Comparison of ENCODE assay signal across 8 cellular contexts in genomic region chr22:37485714-37486223, GRCh38. TPM values are rescaled to one million over a fixed set of nuclear protein-coding genes. Genes with fewer than 3 reads are reported as not detected.
DNase-seq lines count a peak whose midpoint lies in the region; ATAC-seq and FAIRE-seq lines count a peak whose summit lies in the region.
"Had no signal": no experiment of that assay in that cellular context is flagged by ENCODE, and none has a peak within 500 bp of the region (broad histone marks: within the 10 kb centered on the region; RNA-seq: fewer than 3 reads in every experiment).

No MANE protein-coding gene starts in this region.

- peak; percentile 2 for ATAC-seq in GM21825 (IDR thresholded peaks at IDR 0.05; ENCODE audit: unreplicated experiment)

- H3K27ac ChIP-seq in ectodermal cell (ENCODE audit: insufficient read depth, low read depth, low read length, poor library complexity, severe bottlenecking), result no peak overlapping the region

- H3K9me3 ChIP-seq in ectodermal cell (ENCODE audit: control insufficient read depth, low read length), result no peaks in the 10 kb centered on the region

- DNase-seq in RPMI8226 (peak; percentile 51), COR-L47 (lab: John Stamatoyannopoulos, UW) (no peak), mesenteric fat pad (ENCODE audit: low spot score) (no peak), HTR-8/SVneo (ENCODE audit: insufficient read length, low spot score) (no peak)
- DNase-seq in stimulated activated CD4-positive, alpha-beta T cell treated with anti-CD3 and anti-CD28 coated beads, Interleukin-4, amount 100 ng/mL, for 1 hour, result peak; percentile 35

- WGBS in ectodermal cell, 2 experiments, result 79% methylated on average over 18 of the region's 18 CpGs

- no peaks in the 10 kb centered on the region for H3K27me3 ChIP-seq in ectodermal cell (ENCODE audit: control insufficient read depth, insufficient read depth, low read length, poor library complexity, severe bottlenecking)

- H3K36me3 ChIP-seq in ectodermal cell (ENCODE audit: control insufficient read depth, insufficient read depth, low read length), result no peaks in the 10 kb centered on the region

- no peak for FAIRE-seq in HTR-8/SVneo (lab: Jason Lieb, UNC)

- H3K4me3 ChIP-seq in ectodermal cell (ENCODE audit: insufficient read depth, low read depth, low read length), result peak overlapping the region; percentile 1

- H3K4me1 ChIP-seq in ectodermal cell (ENCODE audit: control insufficient read depth, insufficient read depth, low read length), result peaks cover 46% of the 10 kb centered on the region

RNA-seq across cellular contexts. Expression of gene MFNG, which starts 0.4 kb away (rescaled TPM):
- 7.6 TPM for polyA plus RNA-seq in ectodermal cell (2013, experiment 1 of 4)
- polyA plus RNA-seq in ectodermal cell (2013, experiment 2 of 4), result 8.3 TPM
- 8.0 TPM for polyA plus RNA-seq in ectodermal cell (2013, experiment 3 of 4)
- 12.5 TPM for polyA plus RNA-seq in ectodermal cell (2013, experiment 4 of 4)
- 33.6 TPM for total RNA-seq in mesenteric fat pad
- total RNA-seq: fibroblast of lung had no signal

RNA-seq across cellular contexts. Expression of gene CARD10, which starts 33.4 kb away (rescaled TPM):
- 2.9 TPM for polyA plus RNA-seq in ectodermal cell (2013, experiment 1 of 4)
- 2.9 TPM for polyA plus RNA-seq in ectodermal cell (2013, experiment 2 of 4)
- polyA plus RNA-seq in ectodermal cell (2013, experiment 3 of 4), result 3.4 TPM
- 3.8 TPM for polyA plus RNA-seq in ectodermal cell (2013, experiment 4 of 4)
- 10.8 TPM for total RNA-seq in mesenteric fat pad

RNA-seq across cellular contexts. Expression of gene ELFN2, which starts 58.5 kb away (rescaled TPM):
- polyA plus RNA-seq in ectodermal cell (2013, experiment 1 of 4), result 1.5 TPM
- polyA plus RNA-seq in ectodermal cell (2013, experiment 2 of 4), result 0.92 TPM
- 1.3 TPM for polyA plus RNA-seq in ectodermal cell (2013, experiment 3 of 4)
- 1.9 TPM for polyA plus RNA-seq in ectodermal cell (2013, experiment 4 of 4)
- not detected for total RNA-seq in mesenteric fat pad

Comparison
In these comparisons a context has a peak if more than half of its experiments do, and no peak if none do; other contexts are left out.
1. DNase-seq: peak in RPMI8226 (single experiment) and stimulated activated CD4-positive, alpha-beta T cell treated with anti-CD3 and anti-CD28 coated beads, Interleukin-4, amount 100 ng/mL, for 1 hour (single experiment); none in COR-L47 (single experiment), mesenteric fat pad (single experiment) and HTR-8/SVneo (single experiment).